ENCODE assay signal across 8 cellular contexts in genomic region chr5:137778772-137779564, GRCh38. TPM values are rescaled to one million over a fixed set of nuclear protein-coding genes. Genes with fewer than 3 reads are reported as not detected.
DNase-seq lines count a peak whose midpoint lies in the region; ATAC-seq and TF ChIP-seq lines count a peak whose summit lies in the region.

No MANE protein-coding gene starts in this region.

- H3K4me3 Mint-ChIP-seq in type B pancreatic cell = no peak overlapping the region
- H3K4me3 Mint-ChIP-seq in activated naive CD4-positive, alpha-beta T cell treated with anti-CD3 and anti-CD28 coated beads, Interleukin-2, amount 10 ng/mL, durations not matched to agents 7 days and 5 days = no peak overlapping the region

- no peaks in the 10 kb centered on the region for H3K9me3 Mint-ChIP-seq in type B pancreatic cell
- no peaks in the 10 kb centered on the region for H3K9me3 Mint-ChIP-seq in activated naive CD4-positive, alpha-beta T cell treated with anti-CD3 and anti-CD28 coated beads, Interleukin-2, amount 10 ng/mL, durations not matched to agents 7 days and 5 days

- CTCF ChIA-PET in activated naive CD4-positive, alpha-beta T cell treated with anti-CD3 and anti-CD28 coated beads, Interleukin-2, amount 10 ng/mL, durations not matched to agents 7 days and 5 days (lab: Charles Lee) = interaction anchor here (0.7 to 4.0 kb wide), 36 partner anchors 11 to 371 kb away, joined by 3 to 40 read pairs (median 4); partner anchors contain the start of gene PKD2L2

- no peak for ATAC-seq in GM19395 (IDR thresholded peaks at IDR 0.05; ENCODE audit: unreplicated experiment)

- no peaks in the 10 kb centered on the region for H3K9me3 ChIP-seq in WERI-Rb-1 (ENCODE audit: severe bottlenecking)

- no peaks in the 10 kb centered on the region for H3K36me3 Mint-ChIP-seq in type B pancreatic cell
- no peaks in the 10 kb centered on the region for H3K36me3 Mint-ChIP-seq in activated naive CD4-positive, alpha-beta T cell treated with anti-CD3 and anti-CD28 coated beads, Interleukin-2, amount 10 ng/mL, durations not matched to agents 7 days and 5 days

- DNase-seq in G401 (ENCODE audit: low spot score) = peak; percentile 85
- DNase-seq in LoVo (ENCODE audit: low spot score) = peak; percentile 57
- no peak for DNase-seq in WERI-Rb-1
- peak; percentile 43 for DNase-seq in iPS-NIHi11 (ENCODE audit: low spot score)
- DNase-seq in type B pancreatic cell (ENCODE audit: extremely low spot score, unreplicated experiment) = no peak
- no peak for DNase-seq in NCI-H2029 (lab: John Stamatoyannopoulos, UW)
- no peak for DNase-seq in activated naive CD4-positive, alpha-beta T cell treated with anti-CD3 and anti-CD28 coated beads, Interleukin-2, amount 10 ng/mL, durations not matched to agents 7 days and 5 days

- H3K27me3 Mint-ChIP-seq in type B pancreatic cell = peaks cover 8% of the 10 kb centered on the region
- H3K27me3 Mint-ChIP-seq in activated naive CD4-positive, alpha-beta T cell treated with anti-CD3 and anti-CD28 coated beads, Interleukin-2, amount 10 ng/mL, durations not matched to agents 7 days and 5 days = peaks cover 6% of the 10 kb centered on the region

- H3K27ac Mint-ChIP-seq in type B pancreatic cell = no peak overlapping the region
- no peak overlapping the region for H3K27ac Mint-ChIP-seq in activated naive CD4-positive, alpha-beta T cell treated with anti-CD3 and anti-CD28 coated beads, Interleukin-2, amount 10 ng/mL, durations not matched to agents 7 days and 5 days

- H3K4me1 Mint-ChIP-seq in type B pancreatic cell (ENCODE audit: unreplicated experiment) = no peaks in the 10 kb centered on the region
- H3K4me1 Mint-ChIP-seq in activated naive CD4-positive, alpha-beta T cell treated with anti-CD3 and anti-CD28 coated beads, Interleukin-2, amount 10 ng/mL, durations not matched to agents 7 days and 5 days = no peaks in the 10 kb centered on the region

- no peaks in the 10 kb centered on the region for H3K27me3 ChIP-seq in WERI-Rb-1 (ENCODE audit: insufficient read depth, low read depth, severe bottlenecking)

- H3K36me3 ChIP-seq in WERI-Rb-1 = no peaks in the 10 kb centered on the region

- in situ Hi-C loops in G401 (cut with HindIII; ENCODE audit: low sequenced_read_pairs) = no loop called here

- no peak overlapping the region for H3K4me3 ChIP-seq in WERI-Rb-1 (ENCODE audit: low read depth, low read length)

- TF ChIP-seq CTCF in WERI-Rb-1 (IDR thresholded peaks at IDR 0.05; ENCODE audit: low read depth, low read length) (peak; percentile 24; the same call in 1 of the 2 replicates), type B pancreatic cell (conservative IDR thresholded peaks at IDR 0.05) (peak; percentile 93)

- no peak overlapping the region for H3K27ac ChIP-seq in WERI-Rb-1

RNA-seq across cellular contexts. Expression of gene HNRNPA0, which starts 24.8 kb away (rescaled TPM):
- 79.3 and 83.7 TPM in 2 replicates for total RNA-seq in G401 (2014; rRNA removed; shearing (Covaris generic))
- 50.4 and 67.0 TPM in 2 replicates for total RNA-seq in type B pancreatic cell (ENCODE audit: low replicate concordance)

RNA-seq across cellular contexts. Expression of gene KLHL3, which starts 43.1 kb away (rescaled TPM):
- 0.86 and 1.2 TPM in 2 replicates for total RNA-seq in G401 (2014; rRNA removed; shearing (Covaris generic))
- total RNA-seq in type B pancreatic cell (ENCODE audit: low replicate concordance) = 7.5 and 9.7 TPM in 2 replicates

Comparison
In these comparisons a context has a peak if more than half of its experiments do, and no peak if none do; other contexts are left out.
1. DNase-seq: peak in G401 (single experiment), LoVo (single experiment) and iPS-NIHi11 (single experiment); none in WERI-Rb-1 (single experiment), type B pancreatic cell (single experiment), NCI-H2029 (single experiment) and activated naive CD4-positive, alpha-beta T cell treated with anti-CD3 and anti-CD28 coated beads, Interleukin-2, amount 10 ng/mL, durations not matched to agents 7 days and 5 days (single experiment).